In genomic region chr10:132685121-132685891, GRCh38 we compare ENCODE assay signal across 8 cellular contexts.
A peak's percentile ranks its signal among the peaks of the same experiment; 100 is the strongest.
DNase-seq lines count a peak whose midpoint lies in the region; ATAC-seq, FAIRE-seq and TF ChIP-seq lines count a peak whose summit lies in the region.

No MANE protein-coding gene starts in this region.

- H3K27me3 Mint-ChIP-seq in activated naive CD8-positive, alpha-beta T cell treated with anti-CD3 and anti-CD28 coated beads, Interleukin-2, amount 50 U/mL, for 24 hours = no peaks in the 10 kb centered on the region

- H3K4me3 ChIP-seq in A549 (no peak overlapping the region), kidney (ENCODE audit: low read length in 2 of 2) (no peak overlapping the region), thoracic aorta (peak overlapping the region; percentile 47)

- TF ChIP-seq CTCF in A549 (IDR thresholded peaks at IDR 0.05) (no peak), kidney (IDR thresholded peaks at IDR 0.05; ENCODE audit: borderline replicate concordance, extremely low read depth, insufficient read depth) (no peak), thoracic aorta (IDR thresholded peaks at IDR 0.05) (no peak)

- H3K9me3 Mint-ChIP-seq in activated naive CD8-positive, alpha-beta T cell treated with anti-CD3 and anti-CD28 coated beads, Interleukin-2, amount 50 U/mL, for 24 hours = no peaks in the 10 kb centered on the region

- peaks cover 2% of the 10 kb centered on the region for H3K36me3 Mint-ChIP-seq in activated naive CD8-positive, alpha-beta T cell treated with anti-CD3 and anti-CD28 coated beads, Interleukin-2, amount 50 U/mL, for 24 hours (ENCODE audit: low read depth)

- H3K27ac Mint-ChIP-seq in activated naive CD8-positive, alpha-beta T cell treated with anti-CD3 and anti-CD28 coated beads, Interleukin-2, amount 50 U/mL, for 24 hours = no peak overlapping the region

- H3K36me3 ChIP-seq in kidney (ENCODE audit: control insufficient read depth in 1 of 2, insufficient read depth in 2 of 2, low read length in 2 of 2) = no peaks in the 10 kb centered on the region
- no peaks in the 10 kb centered on the region for H3K36me3 ChIP-seq in thoracic aorta

- no peak for DNase-seq in A549 (ENCODE audit: low read depth in 1 of 2, low spot score in 1 of 2)
- peak; percentile 49 for DNase-seq in HPDE6-E6E7 (ENCODE audit: extremely low spot score)
- peak; percentile 32 for DNase-seq in activated naive CD8-positive, alpha-beta T cell treated with anti-CD3 and anti-CD28 coated beads, Interleukin-2, amount 50 U/mL, for 24 hours
- peak; percentile 78 for DNase-seq in kidney
- peak; percentile 30 for DNase-seq in thoracic aorta (ENCODE audit: low spot score)
- DNase-seq in GM19239 (ENCODE audit: insufficient read length, low spot score) = no peak
- no peak for DNase-seq in NCI-H524 (lab: John Stamatoyannopoulos, UW)

- POLR2A ChIA-PET in A549 (lab: Yijun Ruan, JAX) = no interaction called here

- H3K9me3 ChIP-seq in A549 (no peaks in the 10 kb centered on the region), kidney (ENCODE audit: control insufficient read depth in 1 of 2, low read length in 2 of 2) (no peaks in the 10 kb centered on the region), thoracic aorta (no peaks in the 10 kb centered on the region)

- ATAC-seq in A549 (peak; percentile 53 to 69; a peak in 4 of 6 replicates), thoracic aorta (ENCODE audit: insufficient number of reproducible peaks, low FRiP score, low read depth) (no peak), HG02981 (IDR thresholded peaks at IDR 0.05; ENCODE audit: unreplicated experiment) (no peak)
- ATAC-seq in activated naive CD8-positive, alpha-beta T cell treated with anti-CD3 and anti-CD28 coated beads, Interleukin-2, amount 50 U/mL, for 24 hours = peak; percentile 55

- no peak overlapping the region for H3K9ac ChIP-seq in kidney (ENCODE audit: low read length in 2 of 2)

- peaks cover 29% of the 10 kb centered on the region for H3K4me1 Mint-ChIP-seq in activated naive CD8-positive, alpha-beta T cell treated with anti-CD3 and anti-CD28 coated beads, Interleukin-2, amount 50 U/mL, for 24 hours

- TF ChIP-seq RAD21 in A549 (conservative IDR thresholded peaks at IDR 0.05 in 1 of 2, IDR thresholded peaks at IDR 0.05 in 1 of 2) = no peak

- TF ChIP-seq EP300 in A549 (IDR thresholded peaks at IDR 0.05) = no peak

- no peak for TF ChIP-seq POLR2A in A549 (IDR thresholded peaks at IDR 0.05; ENCODE audit: low read length)

- peak overlapping the region; percentile 18; the same call in 1 of the 3 replicates for H3K4me2 ChIP-seq in A549

- H3K27ac ChIP-seq in A549 = peak overlapping the region in 1 of 2 experiments; percentile 63; a peak in 3 of 6 replicates
- no peak overlapping the region for H3K27ac ChIP-seq in kidney (ENCODE audit: low read depth in 2 of 2, low read length in 2 of 2)
- H3K27ac ChIP-seq in thoracic aorta = peak overlapping the region; percentile 30 to 46

- CTCF ChIA-PET in A549 (lab: Yijun Ruan, JAX) = interaction anchor here (0.7 to 2.4 kb wide), 2 partner anchors 14 to 30 kb away, joined by 4 to 14 read pairs; no protein-coding TSS in a partner anchor

- H3K4me3 Mint-ChIP-seq in activated naive CD8-positive, alpha-beta T cell treated with anti-CD3 and anti-CD28 coated beads, Interleukin-2, amount 50 U/mL, for 24 hours = no peak overlapping the region

- peaks cover 13% of the 10 kb centered on the region for H3K4me1 ChIP-seq in A549
- H3K4me1 ChIP-seq in kidney (ENCODE audit: control insufficient read depth in 1 of 2, insufficient read depth in 1 of 2, low read depth in 1 of 2, low read length in 2 of 2) = peaks cover 0 to 4% of the 10 kb centered on the region in 2 donors
- H3K4me1 ChIP-seq in thoracic aorta (ENCODE audit: control insufficient read depth in 1 of 2, low read depth in 2 of 2) = peaks cover 5 to 22% of the 10 kb centered on the region in 2 donors

- no peak for FAIRE-seq in A549 (lab: Jason Lieb, UNC)
- no peak for FAIRE-seq in kidney (lab: Jason Lieb, UNC)
- FAIRE-seq in GM19239 (lab: Jason Lieb, UNC) = no peak

- no peaks in the 10 kb centered on the region for H3K27me3 ChIP-seq in thoracic aorta (replicated peaks; ENCODE audit: insufficient read depth)

- 75% methylated on average over 32 of the region's 32 CpGs for WGBS in A549 (ENCODE audit: missing lambda C conversion rate)

- intact Hi-C loops in kidney (cut with DNase I) = no loop called here

TF ChIP-seq in A549, 52 proteins besides CTCF, POLR2A, EP300 and RAD21:
- TF ChIP-seq CBX8 (IDR thresholded peaks at IDR 0.05) = no peak
- TF ChIP-seq EHF (CRISPR knock-in tag; IDR thresholded peaks at IDR 0.05) = no peak
- no peak for TF ChIP-seq PHF8 (IDR thresholded peaks at IDR 0.05; ENCODE audit: borderline replicate concordance, low read depth)
- TF ChIP-seq MYC (IDR thresholded peaks at IDR 0.05; ENCODE audit: borderline replicate concordance, low read length) = no peak
- TF ChIP-seq KDM1A (IDR thresholded peaks at IDR 0.05; ENCODE audit: low read depth) = no peak
- TF ChIP-seq FOSL2 (IDR thresholded peaks at IDR 0.05) = no peak
- no peak for TF ChIP-seq FOSL2 (CRISPR knock-in tag; IDR thresholded peaks at IDR 0.05)
- TF ChIP-seq JUN (IDR thresholded peaks at IDR 0.05) = no peak
- no peak for TF ChIP-seq MAZ (IDR thresholded peaks at IDR 0.05; ENCODE audit: borderline replicate concordance, low read depth, low read length)

Comparison
In these comparisons a context has a peak if more than half of its experiments do, and no peak if none do; other contexts are left out.
1. ATAC-seq: peak in A549 (2 of 2) and activated naive CD8-positive, alpha-beta T cell treated with anti-CD3 and anti-CD28 coated beads, Interleukin-2, amount 50 U/mL, for 24 hours (single experiment); none in thoracic aorta (single experiment) and HG02981 (single experiment).
2. DNase-seq: peak in HPDE6-E6E7 (single experiment), activated naive CD8-positive, alpha-beta T cell treated with anti-CD3 and anti-CD28 coated beads, Interleukin-2, amount 50 U/mL, for 24 hours (single experiment), kidney (single experiment) and thoracic aorta (single experiment); none in A549 (0 of 2), GM19239 (single experiment) and NCI-H524 (0 of 2).
3. H3K27ac ChIP-seq: peak in thoracic aorta (2 of 2); none in kidney (0 of 2).